In genomic region chr21:29025328-29025713, GRCh38 we compare ENCODE assay signal across 8 cellular contexts. TPM values are rescaled to one million over a fixed set of nuclear protein-coding genes. Genes with fewer than 3 reads are reported as not detected.
A peak's percentile ranks its signal among the peaks of the same experiment; 100 is the strongest.
DNase-seq lines count a peak whose midpoint lies in the region; TF ChIP-seq lines count a peak whose summit lies in the region.

No MANE protein-coding gene starts in this region.

- peak overlapping the region; percentile 97 for H3K4me2 ChIP-seq in GM23248 (ENCODE audit: unreplicated experiment)

- H3K4me3 ChIP-seq in GM23248 (peak overlapping the region; percentile 90), SJSA1 (peak overlapping the region; percentile 72), esophagus muscularis mucosa (peak overlapping the region; percentile 66 to 83 (median 74)), ovary (peak overlapping the region; percentile 61)

- H2AFZ ChIP-seq in GM23248 = peak overlapping the region; percentile 97

- no peaks in the 10 kb centered on the region for H3K9me2 ChIP-seq in GM23248 (ENCODE audit: insufficient read depth)

- in situ Hi-C loops in GM23248 (cut with MboI) = no loop called here

- intact Hi-C loops in esophagus muscularis mucosa (cut with DNase I) = loop anchor here (5.0 kb wide), 1 partner anchor 47 kb away; the partner anchor contains the start of gene CCT8
- intact Hi-C loops in ovary (cut with DNase I) = loop anchor here in 1 of 4 donors (2.0 kb wide), 1 partner anchor 23 kb away; no protein-coding TSS in a partner anchor

- DNase-seq in GM23248 (peak; percentile 71), SJSA1 (ENCODE audit: low read depth in 1 of 2, low spot score in 2 of 2) (no peak), esophagus muscularis mucosa (ENCODE audit: extremely low spot score) (no peak), ovary (no peak), NCI-H187 treated with DMSO at 0.1 percent for 48 hours (lab: John Stamatoyannopoulos, UW) (no peak), NCI-H446 treated with DMSO at 0.1 percent for 48 hours (lab: John Stamatoyannopoulos, UW) (no peak), HuH-7 (ENCODE audit: low spot score) (no peak), D341Med (ENCODE audit: low spot score) (no peak)

- peak overlapping the region; percentile 94 for H3K9ac ChIP-seq in GM23248

- no peaks in the 10 kb centered on the region for H4K20me1 ChIP-seq in GM23248 (ENCODE audit: insufficient read depth)

- H3K4me1 ChIP-seq in GM23248 (ENCODE audit: insufficient read depth) = peaks cover 7% of the 10 kb centered on the region
- peaks cover 4% of the 10 kb centered on the region for H3K4me1 ChIP-seq in SJSA1 (replicated peaks)
- H3K4me1 ChIP-seq in esophagus muscularis mucosa = peaks cover 17 to 41% (median 27%) of the 10 kb centered on the region in 4 donors
- peaks cover 3% of the 10 kb centered on the region for H3K4me1 ChIP-seq in ovary (ENCODE audit: insufficient read depth)

- peaks cover 52% of the 10 kb centered on the region for H3K79me2 ChIP-seq in GM23248 (ENCODE audit: insufficient read depth)

- TF ChIP-seq CTCF in esophagus muscularis mucosa (IDR thresholded peaks at IDR 0.05) = no peak
- TF ChIP-seq CTCF in ovary (IDR thresholded peaks at IDR 0.05) = no peak

- H3F3A ChIP-seq in GM23248 (ENCODE audit: insufficient read depth) = peaks cover 12% of the 10 kb centered on the region

- TF ChIP-seq EP300 in esophagus muscularis mucosa (IDR thresholded peaks at IDR 0.05) (no peak), ovary (IDR thresholded peaks at IDR 0.05) (no peak)

- H3K36me3 ChIP-seq in GM23248 (ENCODE audit: low read depth) = peaks cover 9% of the 10 kb centered on the region; the same call in 1 of the 2 replicates
- H3K36me3 ChIP-seq in SJSA1 = peaks cover 12% of the 10 kb centered on the region
- peaks cover 0 to 20% (median 8%) of the 10 kb centered on the region in 4 donors for H3K36me3 ChIP-seq in esophagus muscularis mucosa
- H3K36me3 ChIP-seq in ovary = no peaks in the 10 kb centered on the region

- H3K9me3 ChIP-seq in GM23248 (ENCODE audit: low read depth) = no peaks in the 10 kb centered on the region
- no peaks in the 10 kb centered on the region for H3K9me3 ChIP-seq in SJSA1 (replicated peaks)
- H3K9me3 ChIP-seq in esophagus muscularis mucosa = no peaks in the 10 kb centered on the region
- H3K9me3 ChIP-seq in ovary = no peaks in the 10 kb centered on the region

- 1 to 4% methylated on average over 6 of the region's 6 CpGs for WGBS in GM23248 (ENCODE audit: low coverage in 1 of 2, low lambda C conversion rate in 2 of 2, missing lambda C conversion rate in 2 of 2), 2 experiments
- 3% methylated on average over 6 of the region's 6 CpGs for WGBS in esophagus muscularis mucosa
- WGBS in ovary, 3 donors = 0 to 1% (median 0%) methylated on average over 6 of the region's 6 CpGs

- H3K27me3 ChIP-seq in GM23248 (replicated peaks; ENCODE audit: insufficient read depth) = no peaks in the 10 kb centered on the region; the same call in 1 of the 2 replicates
- H3K27me3 ChIP-seq in SJSA1 (replicated peaks) = no peaks in the 10 kb centered on the region
- no peaks in the 10 kb centered on the region for H3K27me3 ChIP-seq in esophagus muscularis mucosa
- no peaks in the 10 kb centered on the region for H3K27me3 ChIP-seq in ovary

- TF ChIP-seq POLR2A in esophagus muscularis mucosa (IDR thresholded peaks at IDR 0.05; ENCODE audit: low read depth) (no peak), ovary (IDR thresholded peaks at IDR 0.05) (no peak)

- H3K27ac ChIP-seq in GM23248 = peak overlapping the region; percentile 96
- H3K27ac ChIP-seq in SJSA1 = peak overlapping the region; percentile 98
- peak overlapping the region; percentile 93 to 99 (median 96) for H3K27ac ChIP-seq in esophagus muscularis mucosa (replicated peaks in 1 of 4)
- peak overlapping the region in 1 of 2 donors; percentile 96 for H3K27ac ChIP-seq in ovary

RNA-seq across cellular contexts. Expression of gene USP16, which starts 0.9 kb away (rescaled TPM):
- 30.2 and 33.5 TPM in 2 replicates for total RNA-seq in GM23248 (2014; rRNA removed; shearing (Covaris generic))
- polyA plus RNA-seq in GM23248 (2016; fragmentation: Nextera tagmentation; extraction: Ambion mirVana) (36.8 and 46.8 TPM in 2 replicates), ovary (10 to 100 TPM; 25.5 to 27.8 TPM)
- total RNA-seq in SJSA1 (2014; rRNA removed; shearing (Covaris generic)) = 54.1 and 62.1 TPM in 2 replicates
- total RNA-seq in esophagus muscularis mucosa (10 to 100 TPM; 31.3 to 47.8 (median 38.7) TPM), ovary (10 to 100 TPM; 25.9 to 46.6 (median 31.9) TPM)

RNA-seq across cellular contexts. Expression of gene RWDD2B, which starts 6.2 kb away (rescaled TPM):
- 15.9 and 16.0 TPM in 2 replicates for total RNA-seq in GM23248 (2014; rRNA removed; shearing (Covaris generic))
- polyA plus RNA-seq in GM23248 (2016; fragmentation: Nextera tagmentation; extraction: Ambion mirVana) (30.8 and 32.5 TPM in 2 replicates), ovary (10 to 100 TPM; 10.1 to 30.6 TPM)
- total RNA-seq in SJSA1 (2014; rRNA removed; shearing (Covaris generic)) = 20.0 and 24.4 TPM in 2 replicates
- total RNA-seq in esophagus muscularis mucosa (10 to 100 TPM in 3 of 4 donors, 1 to 10 TPM in 1; 8.3 to 16.2 (median 12.9) TPM), ovary (10 to 100 TPM in 2 of 7 donors, 1 to 10 TPM in 5; 3.3 to 15.8 (median 8.7) TPM)

RNA-seq across cellular contexts. Expression of gene LTN1, which starts 32.6 kb away (rescaled TPM):
- 20.4 and 26.0 TPM in 2 replicates for total RNA-seq in GM23248 (2014; rRNA removed; shearing (Covaris generic))
- polyA plus RNA-seq in GM23248 (2016; fragmentation: Nextera tagmentation; extraction: Ambion mirVana) (14.7 and 16.8 TPM in 2 replicates), ovary (1 to 10 TPM; 6.3 to 8.0 TPM)
- total RNA-seq in SJSA1 (2014; rRNA removed; shearing (Covaris generic)) = 23.5 and 31.0 TPM in 2 replicates
- total RNA-seq in esophagus muscularis mucosa (10 to 100 TPM; 19.4 to 39.7 (median 26.5) TPM), ovary (10 to 100 TPM; 15.8 to 24.5 (median 18.9) TPM)

RNA-seq across cellular contexts. Expression of gene CCT8, which starts 48.1 kb away (rescaled TPM):
- 148 and 151 TPM in 2 replicates for total RNA-seq in GM23248 (2014; rRNA removed; shearing (Covaris generic))
- polyA plus RNA-seq in GM23248 (2016; fragmentation: Nextera tagmentation; extraction: Ambion mirVana) (153 and 154 TPM in 2 replicates), ovary (100 to 1,000 TPM in 1 of 2 donors, 10 to 100 TPM in 1; 89.1 to 175 TPM)
- 330 and 390 TPM in 2 replicates for total RNA-seq in SJSA1 (2014; rRNA removed; shearing (Covaris generic))
- total RNA-seq in esophagus muscularis mucosa (100 to 1,000 TPM in 1 of 4 donors, 10 to 100 TPM in 3; 73.9 to 104 (median 85.4) TPM), ovary (100 to 1,000 TPM in 5 of 7 donors, 10 to 100 TPM in 2; 96.9 to 116 (median 105) TPM)
